1 cellular context compared by ENCODE assay signal in genomic region chr1:6724517-6725141, GRCh38.
TF ChIP-seq lines count a peak whose summit lies in the region.

No MANE protein-coding gene starts in this region.

TF ChIP-seq in HepG2, 621 proteins besides CTCF, POLR2A, EP300 and RAD21 (continued from another document and continues in another):
- TF ChIP-seq ZSCAN5A (CRISPR knock-in tag; IDR thresholded peaks at IDR 0.05; ENCODE audit: borderline replicate concordance) (no peak), ARID3A (IDR thresholded peaks at IDR 0.05; ENCODE audit: low read depth, low read length) (peak; percentile 34; the same call in 1 of the 2 replicates), ZNF720 (CRISPR knock-in tag; IDR thresholded peaks at IDR 0.05) (no peak), GATAD2A (CRISPR knock-in tag; IDR thresholded peaks at IDR 0.05) (peak; percentile 33; the same call in 1 of the 2 replicates), ZNF556 (CRISPR knock-in tag; IDR thresholded peaks at IDR 0.05; ENCODE audit: borderline replicate concordance) (0 out of 2 replicates have a peak, but pooled peaks have one; percentile 50), HDAC1 (CRISPR knock-in tag; IDR thresholded peaks at IDR 0.05) (0 out of 2 replicates have a peak, but pooled peaks have one; percentile 31), FOSL2 (CRISPR knock-in tag; IDR thresholded peaks at IDR 0.05) (peak; percentile 95), SAP130 (CRISPR knock-in tag; IDR thresholded peaks at IDR 0.05; ENCODE audit: low read depth) (peak; percentile 79), ZZZ3 (CRISPR knock-in tag; IDR thresholded peaks at IDR 0.05; ENCODE audit: borderline replicate concordance) (0 out of 2 replicates have a peak, but pooled peaks have one; percentile 29), GATAD1 (CRISPR knock-in tag; IDR thresholded peaks at IDR 0.05) (0 out of 2 replicates have a peak, but pooled peaks have one; percentile 11), SETDB1 (CRISPR knock-in tag; IDR thresholded peaks at IDR 0.05; ENCODE audit: borderline replicate concordance) (no peak), FOXP4 (CRISPR knock-in tag; IDR thresholded peaks at IDR 0.05) (peak; percentile 33), EHMT2 (IDR thresholded peaks at IDR 0.05; ENCODE audit: borderline replicate concordance, low read depth, low read length) (0 out of 2 replicates have a peak, but pooled peaks have one; percentile 54), JUND (CRISPR knock-in tag; IDR thresholded peaks at IDR 0.05) (peak; percentile 71), ATF3 (CRISPR knock-in tag; IDR thresholded peaks at IDR 0.05) (peak; percentile 67; the same call in 1 of the 2 replicates), TEAD3 (CRISPR knock-in tag; optimal IDR thresholded peaks at IDR 0.05; ENCODE audit: borderline replicate concordance) (peak; percentile 99), HMG20A (CRISPR knock-in tag; IDR thresholded peaks at IDR 0.05; ENCODE audit: borderline replicate concordance) (0 out of 2 replicates have a peak, but pooled peaks have one; percentile 20), ELF1 (CRISPR knock-in tag; IDR thresholded peaks at IDR 0.05) (no peak), NFE2L2 (IDR thresholded peaks at IDR 0.05; ENCODE audit: low read length) (0 out of 2 replicates have a peak, but pooled peaks have one; percentile 30), HNF4A (CRISPR knock-in tag; IDR thresholded peaks at IDR 0.05) (peak; percentile 50; the same call in 1 of the 2 replicates), LCORL (IDR thresholded peaks at IDR 0.05) (peak; percentile 36; the same call in 1 of the 2 replicates), LCORL (CRISPR knock-in tag; IDR thresholded peaks at IDR 0.05) (peak; percentile 85), FLYWCH1 (CRISPR knock-in tag; IDR thresholded peaks at IDR 0.05) (no peak), MNT (IDR thresholded peaks at IDR 0.05) (peak; percentile 70), SOX5 (CRISPR knock-in tag; IDR thresholded peaks at IDR 0.05; ENCODE audit: borderline replicate concordance) (peak; percentile 48; the same call in 1 of the 2 replicates), MAF1 (CRISPR knock-in tag; IDR thresholded peaks at IDR 0.05; ENCODE audit: borderline replicate concordance) (no peak), NFIC (IDR thresholded peaks at IDR 0.05; ENCODE audit: low read length) (0 out of 2 replicates have a peak, but pooled peaks have one; percentile 43), TBX3 (IDR thresholded peaks at IDR 0.05; ENCODE audit: borderline replicate concordance) (0 out of 2 replicates have a peak, but pooled peaks have one; percentile 4), CREB1 (IDR thresholded peaks at IDR 0.05) (no peak), CREB1 (CRISPR knock-in tag; IDR thresholded peaks at IDR 0.05) (no peak), ZMYM3 (CRISPR knock-in tag; IDR thresholded peaks at IDR 0.05) (peak; percentile 53; the same call in 1 of the 2 replicates), ARID5B (CRISPR knock-in tag; IDR thresholded peaks at IDR 0.05) (peak; percentile 60; the same call in 1 of the 2 replicates), BHLHE40 (IDR thresholded peaks at IDR 0.05; ENCODE audit: low read length) (peak; percentile 68; the same call in 1 of the 2 replicates), JUNB (CRISPR knock-in tag; IDR thresholded peaks at IDR 0.05; ENCODE audit: borderline replicate concordance) (peak; percentile 67; the same call in 1 of the 2 replicates), ZNF777 (CRISPR knock-in tag; IDR thresholded peaks at IDR 0.05) (no peak), JUN (CRISPR knock-in tag; IDR thresholded peaks at IDR 0.05) (peak; percentile 77; the same call in 1 of the 2 replicates), KDM1A (CRISPR knock-in tag; IDR thresholded peaks at IDR 0.05) (0 out of 2 replicates have a peak, but pooled peaks have one; percentile 35), RFX1 (IDR thresholded peaks at IDR 0.05) (peak; percentile 72), HNF1B (CRISPR knock-in tag; IDR thresholded peaks at IDR 0.05) (peak; percentile 83), PPARG (CRISPR knock-in tag; conservative IDR thresholded peaks at IDR 0.05) (no peak), HNF4G (IDR thresholded peaks at IDR 0.05; ENCODE audit: borderline replicate concordance, low read depth, low read length) (0 out of 2 replicates have a peak, but pooled peaks have one; percentile 48), HNF4G (CRISPR knock-in tag; IDR thresholded peaks at IDR 0.05; ENCODE audit: borderline replicate concordance, low read depth) (no peak), KLF9 (CRISPR knock-in tag; IDR thresholded peaks at IDR 0.05; ENCODE audit: low read depth) (no peak), SALL1 (CRISPR knock-in tag; IDR thresholded peaks at IDR 0.05) (peak; percentile 75), FOSL1 (CRISPR knock-in tag; IDR thresholded peaks at IDR 0.05; ENCODE audit: borderline replicate concordance) (peak; percentile 70; the same call in 1 of the 2 replicates), PAXIP1 (CRISPR knock-in tag; conservative IDR thresholded peaks at IDR 0.05) (peak; percentile 70), FOXA3 (CRISPR knock-in tag; IDR thresholded peaks at IDR 0.05) (peak; percentile 54), HINFP (CRISPR knock-in tag; IDR thresholded peaks at IDR 0.05; ENCODE audit: low read depth) (0 out of 2 replicates have a peak, but pooled peaks have one; percentile 36)
